Comparison of ENCODE assay signal across 15 cellular contexts in the genomic region with DNA sequence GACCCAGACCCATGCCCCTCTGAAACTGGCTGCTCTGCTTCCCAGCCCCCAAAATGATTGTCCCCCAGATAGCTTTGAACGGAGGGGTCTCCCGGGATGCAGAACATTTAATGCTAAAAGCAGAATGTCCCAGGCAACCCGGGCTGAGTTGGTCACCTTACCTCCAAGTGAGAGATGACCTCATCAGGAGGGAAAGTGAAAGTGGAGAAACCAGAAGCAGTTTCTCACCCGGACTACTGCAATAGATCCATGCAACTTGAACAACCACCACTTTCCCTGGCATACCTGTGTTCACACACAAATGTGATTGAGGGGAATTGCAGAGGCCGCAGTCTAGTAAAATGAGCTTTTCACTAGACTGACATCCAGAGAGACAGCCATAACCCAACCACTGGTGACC.
DNase-seq lines count a peak whose midpoint lies in the region; ATAC-seq, FAIRE-seq and TF ChIP-seq lines count a peak whose summit lies in the region.
"Had no signal": no experiment of that assay in that cellular context is flagged by ENCODE, and none has a peak within 500 bp of the region (broad histone marks: within the 10 kb centered on the region; RNA-seq: fewer than 3 reads in every experiment).

No MANE protein-coding gene starts in this region.

- no peak for FAIRE-seq in bronchial epithelial cell (lab: Jason Lieb, UNC)
- FAIRE-seq in HepG2 (lab: Jason Lieb, UNC) = no peak

- H3K9me3 ChIP-seq in HepG2 (ENCODE audit: low read length) (no peaks in the 10 kb centered on the region), uterus (no peaks in the 10 kb centered on the region)

- in situ Hi-C loops in ACHN (cut with HindIII; ENCODE audit: low pct_ligation_motif_present, low pct_unique_long_range_greater_than_20kb, low sequenced_read_pairs) (no loop called here), HepG2 (cut with HindIII; ENCODE audit: extremely low pct_ligation_motif_present, low pct_unique_long_range_greater_than_20kb) (no loop called here)

- no peaks in the 10 kb centered on the region for H4K20me1 ChIP-seq in HepG2 (ENCODE audit: insufficient read depth, low read length)

- intact Hi-C loops in HepG2 (cut with micrococcal nuclease; ENCODE audit: unreplicated experiment) (loop anchor here (2.0 kb wide), 1 partner anchor 70 kb away; no protein-coding TSS in a partner anchor), uterus (cut with DNase I; ENCODE audit: low total_unique reads) (no loop called here)

- H3K4me1 ChIP-seq in HepG2 (ENCODE audit: insufficient read depth, low read length) = peaks cover 48% of the 10 kb centered on the region
- H3K4me1 ChIP-seq in uterus = peaks cover 0 to 7% of the 10 kb centered on the region in 2 donors
- H3K4me1 ChIP-seq: parathyroid adenoma had no signal

- peak; percentile 62 for ATAC-seq in HepG2

- H3K4me3 ChIP-seq in bronchial epithelial cell (ENCODE audit: low read depth, low read length) = no peak overlapping the region
- H3K4me3 ChIP-seq in HepG2 (replicated peaks in 1 of 3; ENCODE audit: insufficient read depth in 1 of 3, low read depth in 2 of 3, low read length in 3 of 3) = peak overlapping the region; percentile 32 to 56 (median 40)
- no peak overlapping the region for H3K4me3 ChIP-seq in uterus

- H3K36me3 ChIP-seq in bronchial epithelial cell (ENCODE audit: control insufficient read depth, insufficient read depth, low read length) (no peaks in the 10 kb centered on the region), HepG2 (replicated peaks in 1 of 2; ENCODE audit: control insufficient read depth in 1 of 2, insufficient read depth in 2 of 2, low read length in 2 of 2) (no peaks in the 10 kb centered on the region), uterus (no peaks in the 10 kb centered on the region)

- no peak for TF ChIP-seq CTCF in bronchial epithelial cell (IDR thresholded peaks at IDR 0.05; ENCODE audit: insufficient read depth, low read length, severe bottlenecking)
- no peak for TF ChIP-seq CTCF in HepG2 (CRISPR knock-in tag; IDR thresholded peaks at IDR 0.05)
- TF ChIP-seq CTCF in uterus (IDR thresholded peaks at IDR 0.05) = no peak

- POLR2A ChIA-PET in HepG2 (lab: Yijun Ruan, JAX) = interaction anchor here (0.8 to 1.9 kb wide), 3 partner anchors 23 to 77 kb away, joined by 3 to 9 read pairs (median 3); no protein-coding TSS in a partner anchor

- no peak for TF ChIP-seq RAD21 in HepG2 (CRISPR knock-in tag; IDR thresholded peaks at IDR 0.05)

- H3K27ac ChIP-seq in HepG2 (ENCODE audit: extremely low read length, insufficient read depth, low read length) = no peak overlapping the region
- no peak overlapping the region for H3K27ac ChIP-seq in uterus
- H3K27ac ChIP-seq: parathyroid adenoma had no signal

- no peaks in the 10 kb centered on the region for H3K79me2 ChIP-seq in HepG2 (ENCODE audit: insufficient read depth, low read length)
- H3K79me2 ChIP-seq: parathyroid adenoma had no signal

- DNase-seq in ACHN (peak; percentile 63), M059J (ENCODE audit: low read depth) (peak; percentile 70), bronchial epithelial cell (ENCODE audit: low read depth) (peak; percentile 58), HepG2 (ENCODE audit: low spot score) (peak; percentile 47), NCI-H1417 (lab: John Stamatoyannopoulos, UW) (no peak), HuH-7.5 (ENCODE audit: low spot score) (no peak), amygdala (lab: John Stamatoyannopoulos, UW) (no peak), uterus (no peak)
- DNase-seq: activated CD4-positive, alpha-beta T cell treated with anti-CD3 and anti-CD28 coated beads for 48 hours; activated T-cell treated with anti-CD3 and anti-CD28 coated beads, Interleukin-2, amount 50 U/mL, for 24 hours; dermis blood vessel endothelial cell; HFFc6; NCI-H1092 treated with DMSO at 0.1 percent for 48 hours; NCI-H226 had no signal

- TF ChIP-seq POLR2A in HepG2 (IDR thresholded peaks at IDR 0.05; ENCODE audit: insufficient read depth in 1 of 2, low read depth in 2 of 2, low read length in 2 of 2) = no peak
- TF ChIP-seq POLR2A in uterus (IDR thresholded peaks at IDR 0.05) = no peak

- CTCF ChIA-PET in HepG2 (lab: Yijun Ruan, JAX; ENCODE audit: low intra/inter-chr PET ratio, low total read pairs) = no interaction called here

- BruUV-seq in HepG2 (replicated peaks; lab: Mats Ljungman, UMichigan) = no TSS peak

- WGBS in HepG2 (ENCODE audit: low lambda C conversion rate) = 21% methylated on average over 5 of the region's 5 CpGs

- H3K4me2 ChIP-seq in HepG2 (ENCODE audit: low read depth, low read length) = peak overlapping the region; percentile 75

- H3K9ac ChIP-seq in HepG2 (ENCODE audit: insufficient read depth, low read depth, low read length) = peak overlapping the region; percentile 40
- H3K9ac ChIP-seq: parathyroid adenoma had no signal

- TF ChIP-seq EP300 in HepG2 (IDR thresholded peaks at IDR 0.05; ENCODE audit: low read depth in 2 of 2, low read length in 2 of 2) = no peak
- no peak for TF ChIP-seq EP300 in HepG2 (CRISPR knock-in tag; IDR thresholded peaks at IDR 0.05; ENCODE audit: borderline replicate concordance)

- H3K27me3 ChIP-seq in bronchial epithelial cell (ENCODE audit: control insufficient read depth, insufficient read depth, low read length) = no peaks in the 10 kb centered on the region
- H3K27me3 ChIP-seq in HepG2 (ENCODE audit: control insufficient read depth in 1 of 2, insufficient read depth in 2 of 2, low read length in 2 of 2) = peaks cover 0 to 10% of the 10 kb centered on the region in 2 experiments; a peak in 3 of 5 replicates
- no peaks in the 10 kb centered on the region for H3K27me3 ChIP-seq in uterus

- peak overlapping the region; percentile 98 for H2AFZ ChIP-seq in HepG2 (ENCODE audit: low read length)
- H2AFZ ChIP-seq: parathyroid adenoma had no signal

TF ChIP-seq in HepG2, 621 proteins besides CTCF, POLR2A, EP300 and RAD21 (continues in another document):
- TF ChIP-seq, protein P1, sequence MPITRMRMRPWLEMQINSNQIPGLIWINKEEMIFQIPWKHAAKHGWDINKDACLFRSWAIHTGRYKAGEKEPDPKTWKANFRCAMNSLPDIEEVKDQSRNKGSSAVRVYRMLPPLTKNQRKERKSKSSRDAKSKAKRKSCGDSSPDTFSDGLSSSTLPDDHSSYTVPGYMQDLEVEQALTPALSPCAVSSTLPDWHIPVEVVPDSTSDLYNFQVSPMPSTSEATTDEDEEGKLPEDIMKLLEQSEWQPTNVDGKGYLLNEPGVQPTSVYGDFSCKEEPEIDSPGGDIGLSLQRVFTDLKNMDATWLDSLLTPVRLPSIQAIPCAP (CRISPR knock-in tag; IDR thresholded peaks at IDR 0.05; ENCODE audit: low read depth) = peak; percentile 95; the same call in 1 of the 2 replicates
- TF ChIP-seq FUBP1 (CRISPR knock-in tag; IDR thresholded peaks at IDR 0.05; ENCODE audit: borderline replicate concordance) = no peak
- no peak for TF ChIP-seq ZIK1 (CRISPR knock-in tag; IDR thresholded peaks at IDR 0.05; ENCODE audit: borderline replicate concordance, low read depth)
- TF ChIP-seq ATF7 (IDR thresholded peaks at IDR 0.05) = peak; percentile 82
- TF ChIP-seq ATF7 (CRISPR knock-in tag; IDR thresholded peaks at IDR 0.05) = no peak
- TF ChIP-seq, protein P2, sequence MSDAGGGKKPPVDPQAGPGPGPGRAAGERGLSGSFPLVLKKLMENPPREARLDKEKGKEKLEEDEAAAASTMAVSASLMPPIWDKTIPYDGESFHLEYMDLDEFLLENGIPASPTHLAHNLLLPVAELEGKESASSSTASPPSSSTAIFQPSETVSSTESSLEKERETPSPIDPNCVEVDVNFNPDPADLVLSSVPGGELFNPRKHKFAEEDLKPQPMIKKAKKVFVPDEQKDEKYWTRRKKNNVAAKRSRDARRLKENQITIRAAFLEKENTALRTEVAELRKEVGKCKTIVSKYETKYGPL (CRISPR knock-in tag; IDR thresholded peaks at IDR 0.05) = no peak
- no peak for TF ChIP-seq ZNF614 (CRISPR knock-in tag; IDR thresholded peaks at IDR 0.05; ENCODE audit: borderline replicate concordance)
- peak; percentile 72 for TF ChIP-seq JUN (CRISPR knock-in tag; IDR thresholded peaks at IDR 0.05)
- TF ChIP-seq POLR2AphosphoS5 (IDR thresholded peaks at IDR 0.05; ENCODE audit: low read depth, low read length) = no peak
- no peak for TF ChIP-seq FOXM1 (CRISPR knock-in tag; IDR thresholded peaks at IDR 0.05)
- TF ChIP-seq ZNF44 (CRISPR knock-in tag; IDR thresholded peaks at IDR 0.05) = no peak
- TF ChIP-seq MED1 (CRISPR knock-in tag; IDR thresholded peaks at IDR 0.05) = peak; percentile 12; the same call in 1 of the 2 replicates
- peak; percentile 16; the same call in 1 of the 2 replicates for TF ChIP-seq ATF3 (CRISPR knock-in tag; IDR thresholded peaks at IDR 0.05)
- no peak for TF ChIP-seq NCOR1 (IDR thresholded peaks at IDR 0.05; ENCODE audit: borderline replicate concordance, low read length)
- TF ChIP-seq, protein P3, sequence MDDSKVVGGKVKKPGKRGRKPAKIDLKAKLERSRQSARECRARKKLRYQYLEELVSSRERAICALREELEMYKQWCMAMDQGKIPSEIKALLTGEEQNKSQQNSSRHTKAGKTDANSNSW (CRISPR knock-in tag; IDR thresholded peaks at IDR 0.05; ENCODE audit: borderline replicate concordance) = no peak

Comparison
In these comparisons a context has a peak if more than half of its experiments do, and no peak if none do; other contexts are left out.
1. DNase-seq: peak in ACHN (single experiment), M059J (single experiment), bronchial epithelial cell (single experiment) and HepG2 (single experiment); none in NCI-H1417 (0 of 3), HuH-7.5 (single experiment), amygdala (0 of 56) and uterus (0 of 2).
2. H3K4me3 ChIP-seq: peak in HepG2 (3 of 3); none in bronchial epithelial cell (single experiment) and uterus (0 of 2).